16 cellular contexts compared by ENCODE assay signal in the genomic region with DNA sequence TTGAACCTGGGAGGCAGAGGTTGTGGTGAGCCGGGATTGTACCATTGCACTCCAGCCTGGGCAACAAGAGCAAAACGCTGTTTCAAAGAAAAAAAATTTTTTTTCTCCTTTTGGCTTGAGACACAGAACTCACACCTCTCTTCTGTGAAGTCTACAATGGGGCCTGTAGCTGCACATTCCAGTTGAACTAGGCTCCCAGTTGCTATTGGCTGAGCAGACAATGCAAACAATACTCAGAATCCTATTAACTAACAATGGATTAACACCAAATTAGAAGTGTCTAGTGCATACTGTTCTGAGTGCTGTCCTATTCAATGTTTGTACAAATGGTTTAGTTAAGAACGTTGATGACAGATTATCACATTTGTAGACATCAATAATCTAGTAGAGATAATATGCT. TPM values are rescaled to one million over a fixed set of nuclear protein-coding genes. Genes with fewer than 3 reads are reported as not detected.
DNase-seq lines count a peak whose midpoint lies in the region; ATAC-seq and TF ChIP-seq lines count a peak whose summit lies in the region.
"Had no signal": no experiment of that assay in that cellular context is flagged by ENCODE, and none has a peak within 500 bp of the region (broad histone marks: within the 10 kb centered on the region; RNA-seq: fewer than 3 reads in every experiment).

No MANE protein-coding gene starts in this region.

- H3K4me3 Mint-ChIP-seq in MCF 10A (ENCODE audit: unreplicated experiment), result no peak overlapping the region
- H3K4me3 Mint-ChIP-seq in endothelial cell (ENCODE audit: unreplicated experiment), result no peak overlapping the region
- H3K4me3 Mint-ChIP-seq: H9 had no signal

- no peak for TF ChIP-seq CTCF in mammary epithelial cell (conservative IDR thresholded peaks at IDR 0.05 in 1 of 2, IDR thresholded peaks at IDR 0.05 in 1 of 2; ENCODE audit: extremely low read depth in 1 of 2, insufficient read depth in 1 of 2, low read depth in 1 of 2, low read length in 2 of 2)
- TF ChIP-seq CTCF in MCF 10A (IDR thresholded peaks at IDR 0.05; ENCODE audit: unreplicated experiment), result no peak
- TF ChIP-seq CTCF in PC-3 (conservative IDR thresholded peaks at IDR 0.05; ENCODE audit: low read depth, low read length), result no peak
- TF ChIP-seq CTCF in endothelial cell (IDR thresholded peaks at IDR 0.05; ENCODE audit: unreplicated experiment), result no peak

- dilution Hi-C loops in mammary epithelial cell (cut with HindIII; ENCODE audit: low sequenced_read_pairs), result no loop called here

- no peaks in the 10 kb centered on the region for H3K36me3 ChIP-seq in mammary epithelial cell (ENCODE audit: insufficient read depth, low read length)
- no peaks in the 10 kb centered on the region for H3K36me3 ChIP-seq in PC-3 (ENCODE audit: low read depth, low read length)

- no peaks in the 10 kb centered on the region for H3K27me3 Mint-ChIP-seq in MCF 10A (ENCODE audit: insufficient read depth, unreplicated experiment)
- H3K27me3 Mint-ChIP-seq in endothelial cell (ENCODE audit: unreplicated experiment), result peaks cover 11% of the 10 kb centered on the region

- no peak overlapping the region for H3K4me3 ChIP-seq in mammary epithelial cell (replicated peaks in 1 of 3; ENCODE audit: insufficient read depth in 1 of 3, low read depth in 2 of 3, low read length in 3 of 3)
- H3K4me3 ChIP-seq in PC-3 (ENCODE audit: low read length), result no peak overlapping the region
- H3K4me3 ChIP-seq: BLaER1 treated with 17β-estradiol and CSF1 and Interleukin-3, amounts not matched to agents 10 nM and 100 nM; K562 had no signal

- no peak for ATAC-seq in PC-3
- no peak for ATAC-seq in HG03354 (IDR thresholded peaks at IDR 0.05; ENCODE audit: poor library complexity, severe bottlenecking, unreplicated experiment)
- ATAC-seq in GM19455 (IDR thresholded peaks at IDR 0.05; ENCODE audit: unreplicated experiment), result no peak
- ATAC-seq in GM21423 (IDR thresholded peaks at IDR 0.05; ENCODE audit: unreplicated experiment), result no peak
- ATAC-seq: K562 had no signal

- H4K20me1 ChIP-seq in mammary epithelial cell (ENCODE audit: insufficient read depth, low read length) (no peaks in the 10 kb centered on the region), PC-3 (ENCODE audit: low read length) (no peaks in the 10 kb centered on the region)
- H4K20me1 ChIP-seq: BLaER1 treated with 17β-estradiol and CSF1 and Interleukin-3, amounts not matched to agents 10 nM and 100 nM had no signal

- no peaks in the 10 kb centered on the region for H3F3A ChIP-seq in PC-3 (ENCODE audit: low read length, unreplicated experiment)

- peaks cover 29% of the 10 kb centered on the region for H3K36me3 Mint-ChIP-seq in MCF 10A (ENCODE audit: insufficient read depth, unreplicated experiment)
- H3K36me3 Mint-ChIP-seq in endothelial cell (ENCODE audit: low read depth, unreplicated experiment), result peaks cover 18% of the 10 kb centered on the region

- BruUV-seq in mammary epithelial cell (replicated peaks; lab: Mats Ljungman, UMichigan) (no TSS peak), MCF 10A (replicated peaks; lab: Mats Ljungman, UMichigan) (no TSS peak), PC-3 (replicated peaks; lab: Mats Ljungman, UMichigan) (no TSS peak)

- H2AFZ ChIP-seq in mammary epithelial cell (ENCODE audit: low read depth, low read length) (no peak overlapping the region), PC-3 (ENCODE audit: low read length) (no peak overlapping the region)

- no peaks in the 10 kb centered on the region for H3K9me3 ChIP-seq in mammary epithelial cell (replicated peaks; ENCODE audit: insufficient read depth, low read length)
- H3K9me3 ChIP-seq in PC-3 (ENCODE audit: low read length), result no peaks in the 10 kb centered on the region
- H3K9me3 ChIP-seq: BLaER1 treated with 17β-estradiol and CSF1 and Interleukin-3, amounts not matched to agents 10 nM and 100 nM; Caco-2 had no signal

- H3K27ac ChIP-seq in mammary epithelial cell (ENCODE audit: insufficient read depth, low read depth, low read length), result peak overlapping the region; percentile 78
- H3K27ac ChIP-seq in PC-3 (ENCODE audit: low read length), result peak overlapping the region; percentile 84
- H3K27ac ChIP-seq: BLaER1 treated with 17β-estradiol and CSF1 and Interleukin-3, amounts not matched to agents 10 nM and 100 nM had no signal

- WGBS in mammary epithelial cell (ENCODE audit: low coverage, missing lambda C conversion rate), result 93% methylated on average over 3 of the region's 3 CpGs

- peaks cover 10% of the 10 kb centered on the region for H3K4me1 ChIP-seq in mammary epithelial cell (ENCODE audit: insufficient read depth, low read length)
- peaks cover 11% of the 10 kb centered on the region for H3K4me1 ChIP-seq in PC-3 (ENCODE audit: insufficient read depth, low read length)
- H3K4me1 ChIP-seq: Caco-2 had no signal

- no peaks in the 10 kb centered on the region for H3K9me3 Mint-ChIP-seq in MCF 10A (ENCODE audit: unreplicated experiment)
- H3K9me3 Mint-ChIP-seq in endothelial cell (ENCODE audit: unreplicated experiment), result no peaks in the 10 kb centered on the region

- H3K79me2 ChIP-seq in mammary epithelial cell (ENCODE audit: insufficient read depth, low read length) (no peaks in the 10 kb centered on the region), PC-3 (ENCODE audit: low read length) (no peaks in the 10 kb centered on the region)

- in situ Hi-C loops in mammary epithelial cell (cut with MboI; ENCODE audit: low sequenced_read_pairs in 2 of 2), result no loop called here

- H3K27me3 ChIP-seq in mammary epithelial cell (ENCODE audit: insufficient read depth, low read length) (no peaks in the 10 kb centered on the region), PC-3 (ENCODE audit: low read length) (no peaks in the 10 kb centered on the region)
- H3K27me3 ChIP-seq: BLaER1 treated with 17β-estradiol and CSF1 and Interleukin-3, amounts not matched to agents 10 nM and 100 nM had no signal

- no peak overlapping the region for H3K27ac Mint-ChIP-seq in MCF 10A (ENCODE audit: low read depth, unreplicated experiment)
- H3K27ac Mint-ChIP-seq in endothelial cell (ENCODE audit: unreplicated experiment), result peak overlapping the region; percentile 14

- intact Hi-C loops in mammary epithelial cell (cut with micrococcal nuclease), result no loop called here
- intact Hi-C loops in MCF 10A (cut with micrococcal nuclease), result no loop called here
- intact Hi-C loops in PC-3 (cut with micrococcal nuclease), result no loop called here

- CTCF ChIA-PET in mammary epithelial cell (lab: Charles Lee; ENCODE audit: low non-redundant PET), result no interaction called here
- CTCF ChIA-PET in MCF 10A (lab: Yijun Ruan, JAX), result interaction anchor here (0.7 kb wide), 1 partner anchor 7 kb away, joined by 3 read pairs; no protein-coding TSS in a partner anchor
- CTCF ChIA-PET in PC-3 (lab: Charles Lee), result no interaction called here

- H3K9ac ChIP-seq in mammary epithelial cell (ENCODE audit: insufficient read depth, low read length) (no peak overlapping the region), PC-3 (ENCODE audit: low read length) (no peak overlapping the region)
- H3K9ac ChIP-seq: BLaER1 treated with 17β-estradiol and CSF1 and Interleukin-3, amounts not matched to agents 10 nM and 100 nM had no signal

- POLR2A ChIA-PET in MCF 10A (lab: Yijun Ruan, JAX), result interaction anchor here (0.5 to 2.6 kb wide), 3 partner anchors 10 to 101 kb away, joined by 4 to 10 read pairs (median 6); a partner anchor contains a TSS
- POLR2A ChIA-PET in PC-3 (lab: Charles Lee; ENCODE audit: unreplicated experiment), result no interaction called here

- no peaks in the 10 kb centered on the region for H3K9me2 ChIP-seq in PC-3 (replicated peaks; ENCODE audit: low read length)

- H3K4me2 ChIP-seq in mammary epithelial cell (ENCODE audit: insufficient read depth, low read depth, low read length) (no peak overlapping the region), PC-3 (ENCODE audit: low read length) (no peak overlapping the region)
- H3K4me2 ChIP-seq: BLaER1 treated with 17β-estradiol and CSF1 and Interleukin-3, amounts not matched to agents 10 nM and 100 nM had no signal

- H3K4me1 Mint-ChIP-seq in MCF 10A (ENCODE audit: insufficient read depth, unreplicated experiment) (peaks cover 8% of the 10 kb centered on the region), endothelial cell (ENCODE audit: unreplicated experiment) (peaks cover 18% of the 10 kb centered on the region)

- DNase-seq in mammary epithelial cell, result no peak
- DNase-seq in MCF 10A (ENCODE audit: unreplicated experiment), result no peak
- DNase-seq in PC-3, result no peak
- no peak for DNase-seq in endothelial cell (ENCODE audit: low spot score)
- no peak for DNase-seq in activated T-cell treated with anti-CD3 and anti-CD28 coated beads, Interleukin-2, amount 50 U/mL, for 48 hours
- DNase-seq: Caco-2, H9, NCI-H1417 treated with DMSO at 0.1 percent for 48 hours, NCI-H2029, NCI-H2171, NCI-H446 treated with DMSO at 0.1 percent for 48 hours had no signal

RNA-seq across cellular contexts. Expression of a gene that starts 17.6 kb away (rescaled TPM):
- total RNA-seq in mammary epithelial cell, result 100 to 1,000 TPM; 289 to 455 TPM
- 126 TPM for polyA plus RNA-seq in mammary epithelial cell
- 272 TPM for polyA minus RNA-seq in mammary epithelial cell
- 497 and 624 TPM in 2 replicates for total RNA-seq in MCF 10A (2022)
- total RNA-seq in PC-3 (2014; rRNA removed), result 285 and 376 TPM in 2 replicates
- total RNA-seq in endothelial cell (ENCODE audit: unreplicated experiment), result 193 TPM

RNA-seq across cellular contexts. Expression of a gene that starts 32.4 kb away (rescaled TPM):
- total RNA-seq in mammary epithelial cell, result 100 to 1,000 TPM in 1 of 2 donors, 10 to 100 TPM in 1; 62.5 to 178 TPM
- polyA plus RNA-seq in mammary epithelial cell, result 114 TPM
- polyA minus RNA-seq in mammary epithelial cell, result 28.8 TPM
- 261 and 294 TPM in 2 replicates for total RNA-seq in MCF 10A (2022)
- total RNA-seq in PC-3 (2014; rRNA removed), result 194 and 232 TPM in 2 replicates
- 200 TPM for total RNA-seq in endothelial cell (ENCODE audit: unreplicated experiment)

RNA-seq across cellular contexts. Expression of a gene that starts 47.8 kb away (rescaled TPM):
- total RNA-seq in mammary epithelial cell (10 to 100 TPM in 1 of 2 donors, 1 to 10 TPM in 1; 2.9 to 98.0 TPM), MCF 10A (2022) (9.6 and 13.3 TPM in 2 replicates), PC-3 (2014; rRNA removed) (0.81 and 0.87 TPM in 2 replicates), endothelial cell (ENCODE audit: unreplicated experiment) (0.36 TPM)
- polyA plus RNA-seq in mammary epithelial cell, result 4.8 TPM
- polyA minus RNA-seq in mammary epithelial cell, result 5.1 TPM
